Comparison of ENCODE assay signal across 10 cellular contexts in genomic region chr12:68454855-68455254, GRCh38.
DNase-seq lines count a peak whose midpoint lies in the region; ATAC-seq and TF ChIP-seq lines count a peak whose summit lies in the region.
"Had no signal": no experiment of that assay in that cellular context is flagged by ENCODE, and none has a peak within 500 bp of the region (broad histone marks: within the 10 kb centered on the region; RNA-seq: fewer than 3 reads in every experiment).

No MANE protein-coding gene starts in this region.

- POLR2A ChIA-PET in CD4-positive, alpha-beta T cell (lab: Charles Lee): interaction anchor here (1.8 kb wide), 1 partner anchor 11 kb away, joined by 7 read pairs; no protein-coding TSS in a partner anchor

- no peak overlapping the region for H3K27ac ChIP-seq in CD4-positive, alpha-beta T cell (ENCODE audit: low read depth, low read length)
- H3K27ac ChIP-seq in left lung: peak overlapping the region; percentile 15 to 75

- CTCF ChIA-PET in CD4-positive, alpha-beta T cell (lab: Charles Lee): no interaction called here

- H3K27me3 Mint-ChIP-seq in CD4-positive, alpha-beta T cell: no peaks in the 10 kb centered on the region
- H3K27me3 Mint-ChIP-seq in mesothelial cell of epicardium (ENCODE audit: low read depth): no peaks in the 10 kb centered on the region

- peaks cover 2% of the 10 kb centered on the region for H3K9me3 Mint-ChIP-seq in CD4-positive, alpha-beta T cell
- peaks cover 6% of the 10 kb centered on the region for H3K9me3 Mint-ChIP-seq in mesothelial cell of epicardium

- no peaks in the 10 kb centered on the region for H3K9me3 ChIP-seq in CD4-positive, alpha-beta T cell (ENCODE audit: control insufficient read depth, low read length)
- H3K9me3 ChIP-seq in left lung: no peaks in the 10 kb centered on the region

- H3K36me3 ChIP-seq in left lung: no peaks in the 10 kb centered on the region

- peaks cover 84% of the 10 kb centered on the region for H3K4me1 Mint-ChIP-seq in CD4-positive, alpha-beta T cell (ENCODE audit: low read depth)
- H3K4me1 Mint-ChIP-seq in mesothelial cell of epicardium: peaks cover 51% of the 10 kb centered on the region

- H3K4me3 Mint-ChIP-seq in CD4-positive, alpha-beta T cell: no peak overlapping the region
- H3K4me3 Mint-ChIP-seq in mesothelial cell of epicardium: no peak overlapping the region

- peaks cover 20 to 55% of the 10 kb centered on the region in 2 donors for H3K4me1 ChIP-seq in left lung

- ATAC-seq in CD4-positive, alpha-beta T cell (ENCODE audit: poor library complexity): no peak
- ATAC-seq in left lung: no peak
- no peak for ATAC-seq in HG03520 (IDR thresholded peaks at IDR 0.05; ENCODE audit: unreplicated experiment)

- H3K4me3 ChIP-seq in left lung: no peak overlapping the region

- no peak for DNase-seq in CD4-positive, alpha-beta T cell
- DNase-seq in GF-D8 (lab: John Stamatoyannopoulos, UW) (peak; percentile 53), left lung (no peak), HCEC 1CT (no peak), mesothelial cell of epicardium (ENCODE audit: low spot score in 2 of 2, unreplicated experiment in 2 of 2) (no peak)
- DNase-seq: activated CD4-positive, alpha-beta T cell treated with anti-CD3 and anti-CD28 coated beads, Interleukin-2, amount 50 U/mL, for 48 hours; KG1; NCI-H446 treated with DMSO at 0.1 percent for 48 hours had no signal

- intact Hi-C loops in CD4-positive, alpha-beta T cell (cut with DNase I, micrococcal nuclease): no loop called here
- intact Hi-C loops in left lung (cut with DNase I): no loop called here

- peak overlapping the region; percentile 28 for H3K27ac Mint-ChIP-seq in CD4-positive, alpha-beta T cell
- no peak overlapping the region for H3K27ac Mint-ChIP-seq in mesothelial cell of epicardium

- H3K27me3 ChIP-seq in CD4-positive, alpha-beta T cell (ENCODE audit: control insufficient read depth, insufficient read depth, low read length): no peaks in the 10 kb centered on the region
- no peaks in the 10 kb centered on the region for H3K27me3 ChIP-seq in left lung

- no peaks in the 10 kb centered on the region for H3K36me3 Mint-ChIP-seq in CD4-positive, alpha-beta T cell (ENCODE audit: low read depth)
- no peaks in the 10 kb centered on the region for H3K36me3 Mint-ChIP-seq in mesothelial cell of epicardium

- TF ChIP-seq CTCF in CD4-positive, alpha-beta T cell (IDR thresholded peaks at IDR 0.05): no peak
- TF ChIP-seq CTCF in left lung (IDR thresholded peaks at IDR 0.05) (no peak), mesothelial cell of epicardium (IDR thresholded peaks at IDR 0.05; ENCODE audit: unreplicated experiment) (no peak)

TF ChIP-seq in PFSK-1, 5 proteins besides CTCF, POLR2A, EP300 and RAD21:
- TF ChIP-seq TAF1 (IDR thresholded peaks at IDR 0.05; ENCODE audit: borderline replicate concordance, insufficient read depth, low read length) (peak; percentile 32; the same call in 1 of the 2 replicates), FOXP2 (optimal IDR thresholded peaks at IDR 0.05; ENCODE audit: borderline replicate concordance, extremely low read depth, extremely low read length, insufficient read depth) (no peak), REST (IDR thresholded peaks at IDR 0.05; ENCODE audit: insufficient read depth in 1 of 2, low read depth in 2 of 2, low read length in 2 of 2) (no peak), POLR2AphosphoS5 (IDR thresholded peaks at IDR 0.05; ENCODE audit: low read depth, low read length) (no peak), SIN3A (IDR thresholded peaks at IDR 0.05; ENCODE audit: borderline replicate concordance, insufficient read depth, low read length) (0 out of 2 replicates have a peak, but pooled peaks have one; percentile 28)
TF ChIP-seq in PFSK-1: peak in this region for 2.
